Comparison of ENCODE assay signal across 19 cellular contexts in genomic region chr19:35208121-35208520, GRCh38. TPM values are rescaled to one million over a fixed set of nuclear protein-coding genes. Genes with fewer than 3 reads are reported as not detected.
A peak's percentile ranks its signal among the peaks of the same experiment; 100 is the strongest.
DNase-seq lines count a peak whose midpoint lies in the region; TF ChIP-seq lines count a peak whose summit lies in the region.
"Had no signal": no experiment of that assay in that cellular context is flagged by ENCODE, and none has a peak within 500 bp of the region (broad histone marks: within the 10 kb centered on the region; RNA-seq: fewer than 3 reads in every experiment).

No MANE protein-coding gene starts in this region.

- no peak for TF ChIP-seq POLR2A in esophagus squamous epithelium (IDR thresholded peaks at IDR 0.05)

- peaks cover 0 to 7% (median 0%) of the 10 kb centered on the region in 4 donors for H3K27me3 ChIP-seq in esophagus squamous epithelium
- H3K27me3 ChIP-seq: ascending aorta, gastrocnemius medialis had no signal

- H3K4me3 Mint-ChIP-seq in activated CD4-positive, alpha-beta T cell treated with anti-CD3 and anti-CD28 coated beads, Interleukin-2, amount 10 ng/mL, durations not matched to agents 7 days and 5 days: peak overlapping the region; percentile 14
- no peak overlapping the region for H3K4me3 Mint-ChIP-seq in activated naive CD8-positive, alpha-beta T cell treated with anti-CD3 and anti-CD28 coated beads for 36 hours
- no peak overlapping the region for H3K4me3 Mint-ChIP-seq in mesothelial cell of epicardium

- no peaks in the 10 kb centered on the region for H3K9me2 ChIP-seq in OCI-LY7 (ENCODE audit: insufficient read depth, low read length)

- WGBS in esophagus squamous epithelium, 2 donors: 78 to 79% methylated on average over 8 of the region's 8 CpGs

- H3K4me3 ChIP-seq in OCI-LY7 (ENCODE audit: low read depth, low read length, poor library complexity, severe bottlenecking): no peak overlapping the region
- no peak overlapping the region for H3K4me3 ChIP-seq in esophagus squamous epithelium
- H3K4me3 ChIP-seq: ascending aorta, gastrocnemius medialis had no signal

- H3K4me2 ChIP-seq in OCI-LY7 (ENCODE audit: low read length): peak overlapping the region; percentile 81

- peak overlapping the region; percentile 96 for H3K27ac Mint-ChIP-seq in activated CD4-positive, alpha-beta T cell treated with anti-CD3 and anti-CD28 coated beads, Interleukin-2, amount 10 ng/mL, durations not matched to agents 7 days and 5 days
- peak overlapping the region; percentile 95 for H3K27ac Mint-ChIP-seq in activated naive CD8-positive, alpha-beta T cell treated with anti-CD3 and anti-CD28 coated beads for 36 hours
- no peak overlapping the region for H3K27ac Mint-ChIP-seq in mesothelial cell of epicardium

- peaks cover 91% of the 10 kb centered on the region for H3K4me1 Mint-ChIP-seq in activated CD4-positive, alpha-beta T cell treated with anti-CD3 and anti-CD28 coated beads, Interleukin-2, amount 10 ng/mL, durations not matched to agents 7 days and 5 days
- peaks cover 76% of the 10 kb centered on the region for H3K4me1 Mint-ChIP-seq in activated naive CD8-positive, alpha-beta T cell treated with anti-CD3 and anti-CD28 coated beads for 36 hours
- H3K4me1 Mint-ChIP-seq in mesothelial cell of epicardium: no peaks in the 10 kb centered on the region

- H3K27ac ChIP-seq in OCI-LY7 (ENCODE audit: low read depth, low read length, poor library complexity, severe bottlenecking) (peak overlapping the region; percentile 94), esophagus squamous epithelium (no peak overlapping the region)
- H3K27ac ChIP-seq: ascending aorta, gastrocnemius medialis, parathyroid adenoma had no signal

- CTCF ChIA-PET in activated CD4-positive, alpha-beta T cell treated with anti-CD3 and anti-CD28 coated beads, Interleukin-2, amount 10 ng/mL, durations not matched to agents 7 days and 5 days (lab: Charles Lee): interaction anchor here (0.5 kb wide), 1 partner anchor 20 kb away, joined by 3 read pairs; the partner anchor contains the start of gene FAM187B
- CTCF ChIA-PET in OCI-LY7 (lab: Charles Lee; ENCODE audit: unreplicated experiment): no interaction called here

- H3K27me3 Mint-ChIP-seq in activated CD4-positive, alpha-beta T cell treated with anti-CD3 and anti-CD28 coated beads, Interleukin-2, amount 10 ng/mL, durations not matched to agents 7 days and 5 days: no peaks in the 10 kb centered on the region
- H3K27me3 Mint-ChIP-seq in activated naive CD8-positive, alpha-beta T cell treated with anti-CD3 and anti-CD28 coated beads for 36 hours: no peaks in the 10 kb centered on the region
- H3K27me3 Mint-ChIP-seq in mesothelial cell of epicardium (ENCODE audit: low read depth): no peaks in the 10 kb centered on the region

- H3K9me3 ChIP-seq in OCI-LY7 (ENCODE audit: low read length): peaks cover 4% of the 10 kb centered on the region; the same call in 1 of the 2 replicates
- no peaks in the 10 kb centered on the region for H3K9me3 ChIP-seq in esophagus squamous epithelium
- H3K9me3 ChIP-seq: ascending aorta, gastrocnemius medialis had no signal

- H3K36me3 ChIP-seq in OCI-LY7 (ENCODE audit: insufficient read depth, low read length): no peaks in the 10 kb centered on the region
- no peaks in the 10 kb centered on the region for H3K36me3 ChIP-seq in esophagus squamous epithelium
- H3K36me3 ChIP-seq: ascending aorta, gastrocnemius medialis had no signal

- H3K9me3 Mint-ChIP-seq in activated CD4-positive, alpha-beta T cell treated with anti-CD3 and anti-CD28 coated beads, Interleukin-2, amount 10 ng/mL, durations not matched to agents 7 days and 5 days: peaks cover 8% of the 10 kb centered on the region
- peaks cover 9% of the 10 kb centered on the region for H3K9me3 Mint-ChIP-seq in activated naive CD8-positive, alpha-beta T cell treated with anti-CD3 and anti-CD28 coated beads for 36 hours
- no peaks in the 10 kb centered on the region for H3K9me3 Mint-ChIP-seq in mesothelial cell of epicardium

- H3K4me1 ChIP-seq in OCI-LY7 (ENCODE audit: insufficient read depth, low read length, poor library complexity, severe bottlenecking) (peaks cover 87% of the 10 kb centered on the region), esophagus squamous epithelium (peaks cover 4 to 22% (median 8%) of the 10 kb centered on the region in 3 donors)
- H3K4me1 ChIP-seq: ascending aorta had no signal

- TF ChIP-seq CTCF in OCI-LY7 (conservative IDR thresholded peaks at IDR 0.05; ENCODE audit: low read length) (no peak), mesothelial cell of epicardium (IDR thresholded peaks at IDR 0.05; ENCODE audit: unreplicated experiment) (no peak), esophagus squamous epithelium (IDR thresholded peaks at IDR 0.05) (no peak)

- H4K20me1 ChIP-seq in OCI-LY7 (ENCODE audit: insufficient read depth, low read length): no peaks in the 10 kb centered on the region

- POLR2A ChIA-PET in activated CD4-positive, alpha-beta T cell treated with anti-CD3 and anti-CD28 coated beads, Interleukin-2, amount 10 ng/mL, durations not matched to agents 7 days and 5 days (lab: Charles Lee): no interaction called here
- POLR2A ChIA-PET in OCI-LY7 (lab: Charles Lee): no interaction called here

- DNase-seq in activated CD4-positive, alpha-beta T cell treated with anti-CD3 and anti-CD28 coated beads, Interleukin-2, amount 10 ng/mL, durations not matched to agents 7 days and 5 days: no peak
- no peak for DNase-seq in activated CD4-positive, alpha-beta T cell treated with anti-CD3 and anti-CD28 coated beads, Interleukin-2, amount 50 U/mL, for 48 hours
- DNase-seq in OCI-LY7 (ENCODE audit: low spot score) (no peak), islet precursor cell (no peak), mesothelial cell of epicardium (ENCODE audit: low spot score in 2 of 2, unreplicated experiment in 2 of 2) (no peak), esophagus squamous epithelium (lab: John Stamatoyannopoulos, UW) (no peak)
- no peak for DNase-seq in activated naive CD8-positive, alpha-beta T cell treated with anti-CD3 and anti-CD28 coated beads for 36 hours
- DNase-seq in stimulated activated CD8-positive, alpha-beta memory T cell treated with anti-CD3 and anti-CD28 coated beads, Interleukin-4, amount 100 ng/mL, for 48 hours: peak; percentile 20
- DNase-seq: gastrocnemius medialis, NCI-H1048, NCI-H526, small intestine had no signal

- BruUV-seq in OCI-LY7 (replicated peaks; lab: Mats Ljungman, UMichigan): no TSS peak

- no peaks in the 10 kb centered on the region for H3K79me2 ChIP-seq in OCI-LY7 (ENCODE audit: insufficient read depth, low read depth, low read length)
- H3K79me2 ChIP-seq: parathyroid adenoma had no signal

- intact Hi-C loops in OCI-LY7 (cut with micrococcal nuclease; ENCODE audit: unreplicated experiment) (no loop called here), esophagus squamous epithelium (cut with DNase I) (no loop called here)

- no peak overlapping the region; the same call in 1 of the 2 replicates for H2AFZ ChIP-seq in OCI-LY7 (ENCODE audit: low read length)
- H2AFZ ChIP-seq: parathyroid adenoma had no signal

- H3K36me3 Mint-ChIP-seq in activated CD4-positive, alpha-beta T cell treated with anti-CD3 and anti-CD28 coated beads, Interleukin-2, amount 10 ng/mL, durations not matched to agents 7 days and 5 days (ENCODE audit: low read depth): peaks cover 17% of the 10 kb centered on the region
- H3K36me3 Mint-ChIP-seq in activated naive CD8-positive, alpha-beta T cell treated with anti-CD3 and anti-CD28 coated beads for 36 hours: peaks cover 9% of the 10 kb centered on the region
- no peaks in the 10 kb centered on the region for H3K36me3 Mint-ChIP-seq in mesothelial cell of epicardium

RNA-seq across cellular contexts. Expression of gene FAM187B, which starts 20.4 kb away (rescaled TPM):
- total RNA-seq in activated CD4-positive, alpha-beta T cell treated with anti-CD3 and anti-CD28 coated beads, Interleukin-2, amount 10 ng/mL, durations not matched to agents 7 days and 5 days: not detected
- total RNA-seq in OCI-LY7 (2014; rRNA removed; shearing (Covaris generic)): not detected in 2 replicates
- total RNA-seq in OCI-LY7 (2022): not detected in 2 replicates
- total RNA-seq in activated naive CD8-positive, alpha-beta T cell treated with anti-CD3 and anti-CD28 coated beads for 36 hours: not detected
- total RNA-seq in mesothelial cell of epicardium: not detected in 3 replicates
- not detected for total RNA-seq in esophagus squamous epithelium
- total RNA-seq: A172, ascending aorta, Daoy, gastrocnemius medialis, left lobe of liver, PC-3, urinary bladder had no signal

RNA-seq across cellular contexts. Expression of gene LSR, which starts 40.7 kb away (rescaled TPM):
- total RNA-seq in activated CD4-positive, alpha-beta T cell treated with anti-CD3 and anti-CD28 coated beads, Interleukin-2, amount 10 ng/mL, durations not matched to agents 7 days and 5 days: 1 to 10 TPM; 3.5 to 3.6 TPM
- 15.0 and 22.9 TPM in 2 replicates for total RNA-seq in OCI-LY7 (2014; rRNA removed; shearing (Covaris generic))
- total RNA-seq in OCI-LY7 (2022): 26.0 and 33.6 TPM in 2 replicates
- total RNA-seq in activated naive CD8-positive, alpha-beta T cell treated with anti-CD3 and anti-CD28 coated beads for 36 hours: 10 to 100 TPM; 40.6 to 43.9 TPM
- 48.9 to 54.7 TPM (median 51.9 TPM) in 3 replicates for total RNA-seq in mesothelial cell of epicardium
- total RNA-seq in esophagus squamous epithelium: 100 to 1,000 TPM in 1 of 4 donors, 10 to 100 TPM in 3; 36.0 to 113 (median 79.4) TPM

RNA-seq across cellular contexts. Expression of gene FXYD5, which starts 53.6 kb away (rescaled TPM):
- total RNA-seq in activated CD4-positive, alpha-beta T cell treated with anti-CD3 and anti-CD28 coated beads, Interleukin-2, amount 10 ng/mL, durations not matched to agents 7 days and 5 days: 100 to 1,000 TPM; 455 to 524 TPM
- total RNA-seq in OCI-LY7 (2014; rRNA removed; shearing (Covaris generic)): 76.8 and 82.1 TPM in 2 replicates
- total RNA-seq in OCI-LY7 (2022): 147 and 155 TPM in 2 replicates
- 100 to 1,000 TPM; 272 to 275 TPM for total RNA-seq in activated naive CD8-positive, alpha-beta T cell treated with anti-CD3 and anti-CD28 coated beads for 36 hours
- 23.1 to 27.0 TPM (median 24.7 TPM) in 3 replicates for total RNA-seq in mesothelial cell of epicardium
- total RNA-seq in esophagus squamous epithelium: 100 to 1,000 TPM in 1 of 4 donors, 10 to 100 TPM in 3; 39.3 to 146 (median 45.7) TPM
